8 cellular contexts compared by ENCODE assay signal in genomic region chr2:206275274-206276160, GRCh38. TPM values are rescaled to one million over a fixed set of nuclear protein-coding genes. Genes with fewer than 3 reads are reported as not detected.
DNase-seq lines count a peak whose midpoint lies in the region; ATAC-seq and TF ChIP-seq lines count a peak whose summit lies in the region.

No MANE protein-coding gene starts in this region.

- no peak overlapping the region for H3K4ac ChIP-seq in mesendoderm (ENCODE audit: low read depth, low read length)

- H3K4me3 Mint-ChIP-seq in CD8-positive, alpha-beta T cell = peak overlapping the region; percentile 89

- H2AK5ac ChIP-seq in mesendoderm (ENCODE audit: low read length) = no peak overlapping the region

- H3K9ac ChIP-seq in duodenal mucosa (ENCODE audit: low read depth in 1 of 2, low read length in 2 of 2) = peak overlapping the region; percentile 44 to 45
- peak overlapping the region; percentile 66 for H3K9ac ChIP-seq in mesendoderm (ENCODE audit: low read length)

- POLR2A ChIA-PET in CD8-positive, alpha-beta T cell (lab: Charles Lee) = interaction anchor here (1.0 kb wide), 1 partner anchor 116 kb away, joined by 3 read pairs; the partner anchor contains the start of gene EEF1B2

- no peak overlapping the region for H4K8ac ChIP-seq in mesendoderm (ENCODE audit: low read depth, low read length)

- intact Hi-C loops in CD8-positive, alpha-beta T cell (cut with DNase I, micrococcal nuclease) = loop anchor here (1.0 to 10.0 kb wide), 3 partner anchors 116 to 1249 kb away; partner anchors contain the start of genes INO80D (in 2 of the 2), CREB1 (in 1 of the 2), EEF1B2 (in 1 of the 2) and NDUFS1 (in 1 of the 2)
- intact Hi-C loops in aorta (cut with DNase I) = loop anchor here in 1 of 2 donors (10.0 kb wide), 1 partner anchor 169 kb away; the partner anchor contains the start of gene ADAM23

- H3K27me3 Mint-ChIP-seq in CD8-positive, alpha-beta T cell (ENCODE audit: low read depth) = peaks cover 44% of the 10 kb centered on the region

- no peak overlapping the region for H4K5ac ChIP-seq in mesendoderm (ENCODE audit: low read length)

- H3K79me2 ChIP-seq in mesendoderm (ENCODE audit: control insufficient read depth, insufficient read depth, low read length) = no peaks in the 10 kb centered on the region

- no peak overlapping the region for H3K18ac ChIP-seq in mesendoderm (ENCODE audit: low read length)

- H3K9me3 ChIP-seq in CD8-positive, alpha-beta T cell (ENCODE audit: low read length) = no peaks in the 10 kb centered on the region
- H3K9me3 ChIP-seq in duodenal mucosa (ENCODE audit: control insufficient read depth in 1 of 2, low read length in 2 of 2) (no peaks in the 10 kb centered on the region), aorta (ENCODE audit: control insufficient read depth, low read length) (no peaks in the 10 kb centered on the region)

- no peak for TF ChIP-seq CTCF in CD8-positive, alpha-beta T cell (IDR thresholded peaks at IDR 0.05)

- ATAC-seq in CD8-positive, alpha-beta T cell = peak; percentile 37
- ATAC-seq in GM19023 (IDR thresholded peaks at IDR 0.05; ENCODE audit: unreplicated experiment) (peak; percentile 32), HG03135 (IDR thresholded peaks at IDR 0.05; ENCODE audit: unreplicated experiment) (peak; percentile 55), aorta (ENCODE audit: low FRiP score) (peak; percentile 39)

- DNase-seq in CD8-positive, alpha-beta T cell = peak in 2 of 7 experiments; percentile 1 to 23
- DNase-seq in RKO (ENCODE audit: low spot score) = peak; percentile 52
- DNase-seq in mesendoderm = peak; percentile 62
- DNase-seq in aorta = no peak
- no peak for DNase-seq in UCSD-AML1 (lab: John Stamatoyannopoulos, UW; ENCODE audit: unreplicated experiment)

- H2BK15ac ChIP-seq in mesendoderm (replicated peaks; ENCODE audit: low read depth) = no peak overlapping the region

- H3K36me3 Mint-ChIP-seq in CD8-positive, alpha-beta T cell = peaks cover 2% of the 10 kb centered on the region

- WGBS in mesendoderm (ENCODE audit: extremely low coverage, insufficient coverage, low lambda C conversion rate) = 100% methylated on average over 1 of the region's 31 CpGs
- WGBS in aorta, 2 donors = 7 to 8% methylated on average over 31 of the region's 31 CpGs

- H3K27ac Mint-ChIP-seq in CD8-positive, alpha-beta T cell = peak overlapping the region; percentile 90

- peaks cover 16% of the 10 kb centered on the region for H3K27me3 ChIP-seq in CD8-positive, alpha-beta T cell (ENCODE audit: insufficient read depth, low read length)
- H3K27me3 ChIP-seq in duodenal mucosa (ENCODE audit: control insufficient read depth in 1 of 2, insufficient read depth in 2 of 2, low read length in 2 of 2) (peaks cover 22 to 54% of the 10 kb centered on the region in 2 donors), mesendoderm (ENCODE audit: insufficient read depth, low read length, poor library complexity) (peaks cover 10% of the 10 kb centered on the region), aorta (ENCODE audit: control insufficient read depth in 1 of 2, insufficient read depth in 2 of 2, low read length in 1 of 2) (no peaks in the 10 kb centered on the region)

- CTCF ChIA-PET in CD8-positive, alpha-beta T cell (lab: Charles Lee) = no interaction called here

- peaks cover 18% of the 10 kb centered on the region for H3K4me1 Mint-ChIP-seq in CD8-positive, alpha-beta T cell (ENCODE audit: low read depth)

- H3K23ac ChIP-seq in mesendoderm (ENCODE audit: low read length) = peak overlapping the region; percentile 34

- H3K27ac ChIP-seq in CD8-positive, alpha-beta T cell (ENCODE audit: low read depth, low read length) = peak overlapping the region; percentile 34
- H3K27ac ChIP-seq in duodenal mucosa (ENCODE audit: low read depth, low read length) (no peak overlapping the region), mesendoderm (ENCODE audit: low read depth, low read length) (peak overlapping the region; percentile 25), aorta (ENCODE audit: low read depth in 1 of 2, low read length in 2 of 2) (peak overlapping the region in 1 of 2 donors; percentile 52)

- no peak overlapping the region for H2BK5ac ChIP-seq in mesendoderm (ENCODE audit: low read length)

- H3K36me3 ChIP-seq in CD8-positive, alpha-beta T cell (ENCODE audit: insufficient read depth, low read length) = no peaks in the 10 kb centered on the region
- H3K36me3 ChIP-seq in duodenal mucosa (ENCODE audit: control insufficient read depth in 1 of 2, insufficient read depth in 2 of 2, low read length in 2 of 2) = no peaks in the 10 kb centered on the region
- H3K36me3 ChIP-seq in mesendoderm (ENCODE audit: control insufficient read depth, insufficient read depth, low read length) = no peaks in the 10 kb centered on the region
- no peaks in the 10 kb centered on the region for H3K36me3 ChIP-seq in aorta (ENCODE audit: control insufficient read depth in 1 of 2, insufficient read depth in 2 of 2, low read length in 1 of 2)

- peaks cover 3% of the 10 kb centered on the region for H3K9me3 Mint-ChIP-seq in CD8-positive, alpha-beta T cell

- no peak overlapping the region for H2BK120ac ChIP-seq in mesendoderm (ENCODE audit: low read depth, low read length)

- H3K4me1 ChIP-seq in CD8-positive, alpha-beta T cell (ENCODE audit: insufficient read depth, low read length) = peaks cover 13% of the 10 kb centered on the region
- H3K4me1 ChIP-seq in duodenal mucosa (ENCODE audit: control insufficient read depth in 1 of 2, insufficient read depth in 2 of 2, low read length in 2 of 2) = peaks cover 0 to 9% of the 10 kb centered on the region in 2 donors
- H3K4me1 ChIP-seq in mesendoderm (ENCODE audit: control insufficient read depth, low read depth, low read length) = no peaks in the 10 kb centered on the region
- H3K4me1 ChIP-seq in aorta (ENCODE audit: control insufficient read depth in 1 of 2, insufficient read depth in 2 of 2, low read length in 2 of 2) = no peaks in the 10 kb centered on the region

- no peaks in the 10 kb centered on the region for H3K79me1 ChIP-seq in mesendoderm (ENCODE audit: low read length)

- H3K4me3 ChIP-seq in CD8-positive, alpha-beta T cell (ENCODE audit: low read depth, low read length) = peak overlapping the region; percentile 48
- H3K4me3 ChIP-seq in duodenal mucosa (ENCODE audit: low read depth in 1 of 2, low read length in 2 of 2) (peak overlapping the region; percentile 69 to 70), mesendoderm (ENCODE audit: low read length) (peak overlapping the region; percentile 78), aorta (ENCODE audit: low read length in 2 of 2) (peak overlapping the region; percentile 60 to 78)

- peak overlapping the region; percentile 98 for H3K4me2 ChIP-seq in mesendoderm (ENCODE audit: low read length)

- peak overlapping the region; percentile 82 for H3K56ac ChIP-seq in mesendoderm (ENCODE audit: low read length)

RNA-seq across cellular contexts. Expression of gene ZDBF2, which starts 1.1 kb away (rescaled TPM):
- total RNA-seq in CD8-positive, alpha-beta T cell = 10 to 100 TPM; 39.2 to 42.3 TPM
- 1.5 TPM for polyA plus RNA-seq in mesendoderm (2013, experiment 1 of 2)
- polyA plus RNA-seq in mesendoderm (2013, experiment 2 of 2) = 1.6 TPM
- 10 to 100 TPM; 15.1 to 20.2 TPM for total RNA-seq in aorta
- polyA plus RNA-seq in aorta = 1 to 10 TPM; 2.1 to 3.0 TPM

Comparison
In these comparisons a context has a peak if more than half of its experiments do, and no peak if none do; other contexts are left out.
1. DNase-seq: peak in RKO (single experiment) and mesendoderm (single experiment); none in aorta (0 of 2) and UCSD-AML1 (single experiment).
2. Peak in every context shown above with its lines, with median percentiles within 50 percentile points of each other: ATAC-seq and H3K4me3 ChIP-seq.